In the genomic region with DNA sequence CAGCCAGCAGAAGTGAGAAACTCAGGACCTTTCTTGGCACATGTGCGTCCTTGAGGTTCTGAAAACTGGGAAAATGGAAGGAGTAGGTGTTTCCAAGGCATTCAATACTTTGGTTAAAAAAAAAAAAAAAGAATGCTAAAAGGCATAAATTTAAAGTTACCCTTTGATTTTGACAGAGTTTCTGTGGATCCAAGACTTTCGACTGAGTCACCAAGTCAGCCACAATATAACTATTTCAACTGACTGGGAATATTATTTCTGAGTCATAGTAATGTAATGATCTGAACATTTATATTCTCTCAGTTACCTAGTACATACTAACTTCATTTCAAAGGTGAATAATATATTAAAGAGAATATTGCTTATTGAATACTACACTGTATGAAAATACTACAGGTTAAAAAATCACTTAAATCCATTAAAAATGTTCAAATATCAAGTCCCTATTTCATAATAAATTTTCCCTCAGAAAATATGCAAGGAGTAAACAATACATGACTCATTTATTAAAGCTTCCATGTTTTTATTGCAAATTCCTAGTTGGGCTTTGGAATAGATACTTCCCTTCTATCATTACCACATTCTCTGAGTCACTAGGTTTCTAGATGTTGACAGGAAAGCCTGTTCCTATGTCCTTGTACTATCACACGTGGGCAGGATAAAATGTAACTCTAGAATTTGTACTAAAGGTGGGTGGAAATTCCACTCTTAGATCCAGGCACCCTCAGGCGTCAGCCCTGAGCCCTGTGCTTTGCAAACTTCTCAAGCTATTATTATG, we compare ENCODE assay signal across 15 cellular contexts. TPM values are rescaled to one million over a fixed set of nuclear protein-coding genes. Genes with fewer than 3 reads are reported as not detected.
A peak's percentile ranks its signal among the peaks of the same experiment; 100 is the strongest.
DNase-seq lines count a peak whose midpoint lies in the region; ATAC-seq and TF ChIP-seq lines count a peak whose summit lies in the region.
"Had no signal": no experiment of that assay in that cellular context is flagged by ENCODE, and none has a peak within 500 bp of the region (broad histone marks: within the 10 kb centered on the region; RNA-seq: fewer than 3 reads in every experiment).

No MANE protein-coding gene starts in this region.

- H3K27ac ChIP-seq in Panc1 (ENCODE audit: low read length) (peak overlapping the region; percentile 86), epithelial cell of prostate (peak overlapping the region; percentile 80)
- H3K27ac ChIP-seq: dorsolateral prefrontal cortex, uterus had no signal

- H3K4me1 Mint-ChIP-seq in activated T-helper 2 cell treated with anti-CD3 and anti-CD28 coated beads, Interferon-gamma antibody, Interleukin-2, Interleukin-4, amounts not matched to agents 10 μg/mL and 5 μg/mL and 100 μg/mL, durations not matched to agents 14 hours and 24 hours and 36 hours (ENCODE audit: low read depth) = no peaks in the 10 kb centered on the region

- in situ Hi-C loops in Panc1 (cut with HindIII; ENCODE audit: low pct_unique_long_range_greater_than_20kb, low sequenced_read_pairs) = no loop called here

- no peak overlapping the region for H3K4me3 Mint-ChIP-seq in activated T-helper 2 cell treated with anti-CD3 and anti-CD28 coated beads, Interferon-gamma antibody, Interleukin-2, Interleukin-4, amounts not matched to agents 10 μg/mL and 5 μg/mL and 100 μg/mL, durations not matched to agents 14 hours and 24 hours and 36 hours (ENCODE audit: low read depth)
- H3K4me3 Mint-ChIP-seq: CD4-positive, alpha-beta T cell had no signal

- H3K9me3 Mint-ChIP-seq in activated T-helper 2 cell treated with anti-CD3 and anti-CD28 coated beads, Interferon-gamma antibody, Interleukin-2, Interleukin-4, amounts not matched to agents 10 μg/mL and 5 μg/mL and 100 μg/mL, durations not matched to agents 14 hours and 24 hours and 36 hours = no peaks in the 10 kb centered on the region

- H3K4me1 ChIP-seq in Panc1 (ENCODE audit: control insufficient read depth, insufficient read depth, low read length) = peaks cover 26% of the 10 kb centered on the region
- H3K4me1 ChIP-seq: uterus had no signal

- DNase-seq in BJ (ENCODE audit: low read depth) (peak; percentile 82), Panc1 (ENCODE audit: low read depth, low spot score) (peak; percentile 62), epithelial cell of prostate (ENCODE audit: low read depth, low spot score) (peak; percentile 75), myocyte (ENCODE audit: low read depth) (peak; percentile 41), NCI-H2227 treated with DMSO at 0.1 percent for 48 hours (lab: John Stamatoyannopoulos, UW) (no peak), NCI-H1105 (lab: John Stamatoyannopoulos, UW) (no peak)
- DNase-seq in activated T-helper 2 cell treated with anti-CD3 and anti-CD28 coated beads, Interferon-gamma antibody, Interleukin-2, Interleukin-4, amounts not matched to agents 10 μg/mL and 5 μg/mL and 100 μg/mL, durations not matched to agents 14 hours and 24 hours and 36 hours (ENCODE audit: low spot score) = no peak
- DNase-seq: activated CD4-positive, CD25-positive, alpha-beta regulatory T cell; CD4-positive, alpha-beta T cell; dorsolateral prefrontal cortex; left cardiac atrium; NCI-H187; uterus had no signal

- TF ChIP-seq CTCF in BJ (IDR thresholded peaks at IDR 0.05; ENCODE audit: insufficient read depth, low read depth, low read length) (no peak), Panc1 (IDR thresholded peaks at IDR 0.05) (no peak)

- CTCF ChIA-PET in BJ (lab: Yijun Ruan, JAX) = no interaction called here
- CTCF ChIA-PET in Panc1 (lab: Charles Lee) = no interaction called here

- intact Hi-C loops in Panc1 (cut with micrococcal nuclease; ENCODE audit: unreplicated experiment) = loop anchor here (5.0 kb wide), 1 partner anchor 303 kb away; no protein-coding TSS in a partner anchor
- intact Hi-C loops in activated T-helper 2 cell treated with anti-CD3 and anti-CD28 coated beads, Interferon-gamma antibody, Interleukin-2, Interleukin-4, amounts not matched to agents 10 μg/mL and 5 μg/mL and 100 μg/mL, durations not matched to agents 14 hours and 24 hours and 36 hours (cut with micrococcal nuclease) = no loop called here

- no peak overlapping the region for H3K27ac Mint-ChIP-seq in activated T-helper 2 cell treated with anti-CD3 and anti-CD28 coated beads, Interferon-gamma antibody, Interleukin-2, Interleukin-4, amounts not matched to agents 10 μg/mL and 5 μg/mL and 100 μg/mL, durations not matched to agents 14 hours and 24 hours and 36 hours
- H3K27ac Mint-ChIP-seq: CD4-positive, alpha-beta T cell; progenitor cell of endocrine pancreas had no signal

- BruUV-seq in Panc1 (replicated peaks; lab: Mats Ljungman, UMichigan) = no TSS peak

- POLR2A ChIA-PET in BJ (lab: Charles Lee) = interaction anchor here (0.7 kb wide), 1 partner anchor 59 kb away, joined by 4 read pairs; no protein-coding TSS in a partner anchor
- POLR2A ChIA-PET in Panc1 (lab: Charles Lee) = no interaction called here

- no peaks in the 10 kb centered on the region for H3K36me3 ChIP-seq in BJ (ENCODE audit: control insufficient read depth, insufficient read depth, low read length)
- no peaks in the 10 kb centered on the region for H3K36me3 ChIP-seq in Panc1 (ENCODE audit: control insufficient read depth, insufficient read depth, low read length)
- H3K36me3 ChIP-seq: uterus had no signal

- H3K9me3 ChIP-seq in Panc1 (ENCODE audit: control insufficient read depth, insufficient read depth, low read depth, low read length) = no peaks in the 10 kb centered on the region
- H3K9me3 ChIP-seq: uterus had no signal

- H3K27me3 ChIP-seq in BJ (ENCODE audit: control insufficient read depth, insufficient read depth, low read length) = no peaks in the 10 kb centered on the region
- no peaks in the 10 kb centered on the region for H3K27me3 ChIP-seq in Panc1 (ENCODE audit: control insufficient read depth, insufficient read depth, low read length)
- H3K27me3 ChIP-seq: uterus had no signal

- no peaks in the 10 kb centered on the region for H3K36me3 Mint-ChIP-seq in activated T-helper 2 cell treated with anti-CD3 and anti-CD28 coated beads, Interferon-gamma antibody, Interleukin-2, Interleukin-4, amounts not matched to agents 10 μg/mL and 5 μg/mL and 100 μg/mL, durations not matched to agents 14 hours and 24 hours and 36 hours (ENCODE audit: low read depth)

- no peak overlapping the region for H3K4me3 ChIP-seq in BJ (ENCODE audit: low read depth, low read length)
- H3K4me3 ChIP-seq in Panc1 (ENCODE audit: low read depth in 2 of 2, low read length in 2 of 2) = 0 out of 4 replicates have a peak overlapping the region, but pooled peaks of 1 of the 2 experiments have one; percentile 14
- H3K4me3 ChIP-seq: dorsolateral prefrontal cortex, uterus had no signal

- ATAC-seq in Panc1 (peak; percentile 79), GM21367 (IDR thresholded peaks at IDR 0.05; ENCODE audit: unreplicated experiment) (no peak)

- peaks cover 11% of the 10 kb centered on the region for H3K27me3 Mint-ChIP-seq in activated T-helper 2 cell treated with anti-CD3 and anti-CD28 coated beads, Interferon-gamma antibody, Interleukin-2, Interleukin-4, amounts not matched to agents 10 μg/mL and 5 μg/mL and 100 μg/mL, durations not matched to agents 14 hours and 24 hours and 36 hours (ENCODE audit: low read depth)
- H3K27me3 Mint-ChIP-seq: progenitor cell of endocrine pancreas had no signal

RNA-seq across cellular contexts. Expression of a gene that starts 2.3 kb away (rescaled TPM):
- polyA plus RNA-seq in BJ (2011; rRNA removed) = 73.7 and 93.7 TPM in 2 replicates
- 54.7 and 59.0 TPM in 2 replicates for polyA minus RNA-seq in BJ (2011; rRNA and poly(A)+ RNA removed)
- total RNA-seq in Panc1 (2021; ENCODE audit: unreplicated experiment) (14.3 TPM), myocyte (58.2 and 94.7 TPM in 2 replicates)
- polyA plus RNA-seq in Panc1 (2012; ENCODE audit: insufficient read length) = 10.1 TPM
- 335 TPM for polyA plus RNA-seq in myocyte (2012)
- not detected in 2 replicates for total RNA-seq in activated T-helper 2 cell treated with anti-CD3 and anti-CD28 coated beads, Interferon-gamma antibody, Interleukin-2, Interleukin-4, amounts not matched to agents 10 μg/mL and 5 μg/mL and 100 μg/mL, durations not matched to agents 14 hours and 24 hours and 36 hours
- total RNA-seq: CD4-positive, alpha-beta T cell; progenitor cell of endocrine pancreas had no signal

RNA-seq across cellular contexts. Expression of a gene that starts 33.9 kb away (rescaled TPM):
- polyA plus RNA-seq in BJ (2011; rRNA removed) = 2.9 and 3.7 TPM in 2 replicates
- 4.4 and 4.7 TPM in 2 replicates for polyA minus RNA-seq in BJ (2011; rRNA and poly(A)+ RNA removed)
- total RNA-seq in Panc1 (2021; ENCODE audit: unreplicated experiment) = 10.9 TPM
- 5.4 TPM for polyA plus RNA-seq in Panc1 (2012; ENCODE audit: insufficient read length)
- total RNA-seq in myocyte = 2.7 and 5.9 TPM in 2 replicates
- 9.5 TPM for polyA plus RNA-seq in myocyte (2012)
- total RNA-seq in activated T-helper 2 cell treated with anti-CD3 and anti-CD28 coated beads, Interferon-gamma antibody, Interleukin-2, Interleukin-4, amounts not matched to agents 10 μg/mL and 5 μg/mL and 100 μg/mL, durations not matched to agents 14 hours and 24 hours and 36 hours = not detected in 2 replicates
- total RNA-seq: CD4-positive, alpha-beta T cell had no signal

Comparison
In these comparisons a context has a peak if more than half of its experiments do, and no peak if none do; other contexts are left out.
1. DNase-seq: peak in BJ (single experiment), Panc1 (single experiment), epithelial cell of prostate (single experiment) and myocyte (single experiment); none in NCI-H2227 treated with DMSO at 0.1 percent for 48 hours (single experiment), activated T-helper 2 cell treated with anti-CD3 and anti-CD28 coated beads, Interferon-gamma antibody, Interleukin-2, Interleukin-4, amounts not matched to agents 10 μg/mL and 5 μg/mL and 100 μg/mL, durations not matched to agents 14 hours and 24 hours and 36 hours (single experiment) and NCI-H1105 (single experiment).
2. RNA of a gene that starts 2.3 kb away (total RNA-seq): 58.2 to 94.7 TPM in myocyte and 14.3 TPM in Panc1 (single experiment); not detected in activated T-helper 2 cell treated with anti-CD3 and anti-CD28 coated beads, Interferon-gamma antibody, Interleukin-2, Interleukin-4, amounts not matched to agents 10 μg/mL and 5 μg/mL and 100 μg/mL, durations not matched to agents 14 hours and 24 hours and 36 hours; every median in the first group is over 10 times any median in the second.